Comparison of ENCODE assay signal across 9 cellular contexts in genomic region chr19:39474139-39474620, GRCh38. TPM values are rescaled to one million over a fixed set of nuclear protein-coding genes. Genes with fewer than 3 reads are reported as not detected.
DNase-seq lines count a peak whose midpoint lies in the region; ATAC-seq, FAIRE-seq and TF ChIP-seq lines count a peak whose summit lies in the region.
"Had no signal": no experiment of that assay in that cellular context is flagged by ENCODE, and none has a peak within 500 bp of the region (broad histone marks: within the 10 kb centered on the region; RNA-seq: fewer than 3 reads in every experiment).

No MANE protein-coding gene starts in this region.

- BruUV-seq in Caco-2 (replicated peaks; lab: Mats Ljungman, UMichigan) (no TSS peak), K562 (replicated peaks; lab: Mats Ljungman, UMichigan) (no TSS peak)

- POLR2A ChIA-PET in Caco-2 (lab: Charles Lee) = interaction anchor here (1.2 kb wide), 1 partner anchor 38 kb away, joined by 6 read pairs; the partner anchor contains the start of gene RPS16
- POLR2A ChIA-PET in K562 (lab: Yijun Ruan, JAX) = interaction anchor here (0.7 to 1.1 kb wide), 2 partner anchors 20 to 59 kb away, joined by 3 to 4 read pairs; no protein-coding TSS in a partner anchor

- H4K20me1 ChIP-seq in Loucy (ENCODE audit: insufficient read depth, low read length, poor library complexity, severe bottlenecking) (no peaks in the 10 kb centered on the region), K562 (replicated peaks; ENCODE audit: control insufficient read depth, insufficient read depth, low read length) (no peaks in the 10 kb centered on the region; the same call in 1 of the 2 replicates), keratinocyte (ENCODE audit: control insufficient read depth, extremely low read depth, insufficient read depth, low read length) (no peaks in the 10 kb centered on the region)

- H3K4me2 ChIP-seq in Loucy (ENCODE audit: low read depth, low read length, poor library complexity, severe bottlenecking) = no peak overlapping the region
- H3K4me2 ChIP-seq in K562 (ENCODE audit: insufficient read depth, low read length) = no peak overlapping the region
- H3K4me2 ChIP-seq in keratinocyte (ENCODE audit: control insufficient read depth, extremely low read depth, insufficient read depth, low read depth, low read length) = no peak overlapping the region

- H3K27ac Mint-ChIP-seq in Caco-2 (ENCODE audit: unreplicated experiment) = no peak overlapping the region

- in situ Hi-C loops in K562 (cut with MboI) = no loop called here

- peaks cover 17% of the 10 kb centered on the region for H3K36me3 ChIP-seq in Caco-2 (ENCODE audit: control insufficient read depth, insufficient read depth, low read length)
- peaks cover 72% of the 10 kb centered on the region; the same call in 1 of the 2 replicates for H3K36me3 ChIP-seq in Loucy (ENCODE audit: insufficient read depth, low read length)
- H3K36me3 ChIP-seq in WERI-Rb-1 = peaks cover 70% of the 10 kb centered on the region
- H3K36me3 ChIP-seq in K562 (ENCODE audit: control insufficient read depth, insufficient read depth, low read length) = peaks cover 77% of the 10 kb centered on the region
- H3K36me3 ChIP-seq in keratinocyte (ENCODE audit: control insufficient read depth in 2 of 2, extremely low read depth in 1 of 2, insufficient read depth in 2 of 2, low read length in 2 of 2) = peaks cover 47 to 65% of the 10 kb centered on the region in 2 experiments

- no peak for TF ChIP-seq POLR2A in K562 (conservative IDR thresholded peaks at IDR 0.05)

- no peak overlapping the region for H3K9ac ChIP-seq in Loucy (ENCODE audit: low read depth, low read length, poor library complexity, severe bottlenecking)
- no peak overlapping the region for H3K9ac ChIP-seq in K562 (ENCODE audit: insufficient read depth in 1 of 2, low read depth in 2 of 2, low read length in 2 of 2)
- H3K9ac ChIP-seq in keratinocyte (ENCODE audit: control insufficient read depth, extremely low read depth, insufficient read depth, low read length) = no peak overlapping the region

- no peak overlapping the region for H3K4me3 Mint-ChIP-seq in Caco-2 (ENCODE audit: unreplicated experiment)

- DNase-seq in Caco-2 = peak; percentile 73 to 88
- peak; percentile 84 for DNase-seq in WERI-Rb-1
- DNase-seq in K562 (ENCODE audit: extremely low read depth in 1 of 4, low spot score in 3 of 4) = peak; percentile 69 to 74 (median 72)
- no peak for DNase-seq in keratinocyte (ENCODE audit: low read depth, low spot score)
- peak; percentile 79 for DNase-seq in stimulated activated CD4-positive, alpha-beta T cell treated with anti-CD3 and anti-CD28 coated beads, Interleukin-4, amount 100 ng/mL, for 24 hours
- DNase-seq in GM19239 (ENCODE audit: insufficient read length, low spot score) = no peak

- H3K9me3 Mint-ChIP-seq in Caco-2 (ENCODE audit: unreplicated experiment) = no peaks in the 10 kb centered on the region

- H3K27me3 ChIP-seq in Caco-2 (replicated peaks; ENCODE audit: control insufficient read depth, insufficient read depth, low read length) (no peaks in the 10 kb centered on the region), Loucy (ENCODE audit: insufficient read depth, low read length, poor library complexity, severe bottlenecking) (no peaks in the 10 kb centered on the region), WERI-Rb-1 (ENCODE audit: insufficient read depth, low read depth, severe bottlenecking) (no peaks in the 10 kb centered on the region), K562 (ENCODE audit: control insufficient read depth in 2 of 2, insufficient read depth in 2 of 2, low read length in 2 of 2) (no peaks in the 10 kb centered on the region), keratinocyte (ENCODE audit: control insufficient read depth, extremely low read depth, insufficient read depth, low read length) (no peaks in the 10 kb centered on the region)

- H3K9me3 ChIP-seq in Caco-2 = no peaks in the 10 kb centered on the region
- no peaks in the 10 kb centered on the region for H3K9me3 ChIP-seq in Loucy (ENCODE audit: insufficient read depth, low read depth, low read length)
- no peaks in the 10 kb centered on the region for H3K9me3 ChIP-seq in WERI-Rb-1 (ENCODE audit: severe bottlenecking)
- no peaks in the 10 kb centered on the region for H3K9me3 ChIP-seq in K562 (replicated peaks; ENCODE audit: control insufficient read depth, insufficient read depth, low read depth, low read length)
- H3K9me3 ChIP-seq in keratinocyte (ENCODE audit: control insufficient read depth, low read depth, low read length) = no peaks in the 10 kb centered on the region

- TF ChIP-seq RAD21 in K562 (CRISPR knock-in tag; conservative IDR thresholded peaks at IDR 0.05 in 1 of 2, IDR thresholded peaks at IDR 0.05 in 1 of 2) = peak; percentile 34 to 58

- no peaks in the 10 kb centered on the region for H3K9me2 ChIP-seq in Loucy (replicated peaks; ENCODE audit: low read depth, low read length)

- H3K4me3 ChIP-seq in Caco-2 (ENCODE audit: low read depth, low read length) (no peak overlapping the region), Loucy (ENCODE audit: low read length, poor library complexity, severe bottlenecking) (no peak overlapping the region), WERI-Rb-1 (ENCODE audit: low read depth, low read length) (no peak overlapping the region), K562 (no peak overlapping the region), keratinocyte (ENCODE audit: control insufficient read depth in 2 of 3, extremely low read depth in 1 of 3, insufficient read depth in 2 of 3, low read depth in 1 of 3, low read length in 3 of 3) (no peak overlapping the region)

- H3K9me1 ChIP-seq in K562 (ENCODE audit: control insufficient read depth, insufficient read depth, low read length) (no peaks in the 10 kb centered on the region), keratinocyte (ENCODE audit: control insufficient read depth, extremely low read depth, insufficient read depth, low read length) (no peaks in the 10 kb centered on the region)

- H3K4me1 ChIP-seq in Caco-2 (no peaks in the 10 kb centered on the region), Loucy (ENCODE audit: insufficient read depth, low read length, poor library complexity, severe bottlenecking) (no peaks in the 10 kb centered on the region), K562 (replicated peaks in 1 of 2; ENCODE audit: control insufficient read depth in 2 of 2, insufficient read depth in 2 of 2, low read length in 2 of 2) (peaks cover 4 to 16% of the 10 kb centered on the region in 2 experiments; a peak in 2 of 5 replicates), keratinocyte (ENCODE audit: control insufficient read depth, extremely low read depth, insufficient read depth, low read length) (no peaks in the 10 kb centered on the region)

- H3K4me1 Mint-ChIP-seq in Caco-2 (ENCODE audit: low read depth, unreplicated experiment) = no peaks in the 10 kb centered on the region

- H2AFZ ChIP-seq in Loucy (ENCODE audit: low read length) (no peak overlapping the region), K562 (ENCODE audit: low read depth, low read length) (no peak overlapping the region), keratinocyte (ENCODE audit: control insufficient read depth, low read length) (no peak overlapping the region)

- TF ChIP-seq CTCF in Caco-2 (IDR thresholded peaks at IDR 0.05; ENCODE audit: insufficient read depth in 1 of 2, low read depth in 1 of 2, low read length in 1 of 2, severe bottlenecking in 1 of 2, unreplicated experiment in 1 of 2) (peak; percentile 94 to 98), Loucy (conservative IDR thresholded peaks at IDR 0.05; ENCODE audit: low read length) (peak; percentile 81), WERI-Rb-1 (IDR thresholded peaks at IDR 0.05; ENCODE audit: low read depth, low read length) (peak; percentile 78), K562 (IDR thresholded peaks at IDR 0.05 in 2 of 3, conservative IDR thresholded peaks at IDR 0.05 in 1 of 3; ENCODE audit: insufficient read depth in 2 of 3, low read depth in 1 of 3, low read length in 3 of 3) (peak; percentile 75 to 83 (median 82)), keratinocyte (optimal IDR thresholded peaks at IDR 0.05 in 1 of 3, IDR thresholded peaks at IDR 0.05 in 1 of 3, conservative IDR thresholded peaks at IDR 0.05 in 1 of 3; ENCODE audit: extremely low read depth in 1 of 3, insufficient read depth in 2 of 3, low read length in 3 of 3) (peak; percentile 57 to 88 (median 86))

- FAIRE-seq in K562 (lab: Jason Lieb, UNC) = peak; percentile 11
- FAIRE-seq in keratinocyte (lab: Jason Lieb, UNC) = no peak
- FAIRE-seq in GM19239 (lab: Jason Lieb, UNC) = no peak

- no peaks in the 10 kb centered on the region for H3K79me2 ChIP-seq in Loucy (ENCODE audit: insufficient read depth, low read length)
- no peaks in the 10 kb centered on the region for H3K79me2 ChIP-seq in K562 (ENCODE audit: control insufficient read depth, insufficient read depth, low read length)
- no peaks in the 10 kb centered on the region for H3K79me2 ChIP-seq in keratinocyte (ENCODE audit: control insufficient read depth, insufficient read depth, low read length)

- intact Hi-C loops in Caco-2 (cut with micrococcal nuclease; ENCODE audit: unreplicated experiment) = loop anchor here (1.0 kb wide), 2 partner anchors 23 to 58 kb away; partner anchors contain the start of gene EID2B
- intact Hi-C loops in K562 (cut with micrococcal nuclease) = loop anchor here (2.0 kb wide), 1 partner anchor 59 kb away; the partner anchor contains the start of gene EID2B

- dilution Hi-C loops in keratinocyte (cut with MboI; ENCODE audit: extremely low pct_ligation_motif_present, low sequenced_read_pairs) = no loop called here

- no peak overlapping the region for H3K27ac ChIP-seq in WERI-Rb-1
- H3K27ac ChIP-seq in K562 (ENCODE audit: extremely low read depth, low read depth, low read length) = no peak overlapping the region
- no peak overlapping the region for H3K27ac ChIP-seq in keratinocyte (ENCODE audit: control insufficient read depth, insufficient read depth, low read length)

- ATAC-seq in K562 (peak; percentile 93), HG02610 (IDR thresholded peaks at IDR 0.05; ENCODE audit: unreplicated experiment) (no peak)

- 57% methylated on average over 9 of the region's 9 CpGs for WGBS in K562 (ENCODE audit: insufficient coverage, low coverage, missing lambda C conversion rate)

- H3F3A ChIP-seq in Loucy (ENCODE audit: low read depth) = no peaks in the 10 kb centered on the region

- no peak for TF ChIP-seq EP300 in K562 (IDR thresholded peaks at IDR 0.05; ENCODE audit: low read length)

- no peaks in the 10 kb centered on the region for H3K27me3 Mint-ChIP-seq in Caco-2 (ENCODE audit: insufficient read depth, unreplicated experiment)

- H3K36me3 Mint-ChIP-seq in Caco-2 (ENCODE audit: insufficient read depth, unreplicated experiment) = peaks cover 85% of the 10 kb centered on the region

- CTCF ChIA-PET in Caco-2 (lab: Charles Lee) = interaction anchor here (0.6 to 1.7 kb wide), 11 partner anchors 20 to 198 kb away, joined by 3 to 18 read pairs (median 6); partner anchors contain the start of genes DLL3, EID2B, MED29 and PAF1
- CTCF ChIA-PET in K562 (lab: Yijun Ruan, JAX; ENCODE audit: low intra/inter-chr PET ratio) = interaction anchor here (0.6 to 2.0 kb wide), 3 partner anchors 58 to 1727 kb away, joined by 3 to 12 read pairs (median 3); partner anchors contain the start of gene EID2B

RNA-seq across cellular contexts. Expression of gene TIMM50, which starts 6.5 kb away (rescaled TPM):
- 152 and 162 TPM in 2 replicates for total RNA-seq in Caco-2 (2022)
- 133 and 241 TPM in 2 replicates for total RNA-seq in K562 (2011; cell fraction: chromatin; rRNA removed; ENCODE audit: low replicate concordance)
- 181 and 193 TPM in 2 replicates for total RNA-seq in K562 (2011; cell fraction: nucleolus; rRNA removed)
- 161 and 168 TPM in 2 replicates for total RNA-seq in K562 (2011; cell fraction: nucleoplasm; rRNA removed)
- total RNA-seq in K562 (2014; rRNA removed) = 221 and 239 TPM in 2 replicates
- total RNA-seq in K562 (2014; rRNA removed; fragmentation: Illumina TruSeq; extraction: Trizol) = 81.4 and 94.9 TPM in 2 replicates
- total RNA-seq in K562 (2015; rRNA removed; fragmentation: Illumina TruSeq; extraction: Trizol) = 145 and 148 TPM in 2 replicates
- 214 and 221 TPM in 2 replicates for total RNA-seq in K562 (2021)
- 166 and 170 TPM in 2 replicates for polyA plus RNA-seq in K562 (2011; rRNA removed)
- polyA plus RNA-seq in K562 (2011; cell fraction: cytosol; rRNA removed) = 245 and 333 TPM in 2 replicates
- 158 and 195 TPM in 2 replicates for polyA plus RNA-seq in K562 (2011; cell fraction: nucleus; rRNA removed)
- polyA plus RNA-seq in K562 (2012) = 135 and 190 TPM in 2 replicates
- 157 and 181 TPM in 2 replicates for polyA plus RNA-seq in K562 (2014; fragmentation: Illumina TruSeq; extraction: Trizol)
- polyA plus RNA-seq in K562 (2014; fragmentation: Nextera tagmentation; extraction: Ambion mirVana) = 10 to 100 TPM; 28.3 to 55.4 TPM
- polyA plus RNA-seq in K562 (2014; rRNA removed) = 221 and 228 TPM in 2 replicates
- polyA minus RNA-seq in K562 (2011; rRNA and poly(A)+ RNA removed) = 114 and 139 TPM in 2 replicates
- 106 and 111 TPM in 2 replicates for polyA minus RNA-seq in K562 (2011; cell fraction: cytosol; rRNA and poly(A)+ RNA removed)
- 45.2 and 70.6 TPM in 2 replicates for polyA minus RNA-seq in K562 (2011; cell fraction: nucleus; rRNA and poly(A)+ RNA removed)
- polyA plus RNA-seq in keratinocyte = 71.6 to 91.5 TPM (median 85.5 TPM) in 3 replicates
- polyA plus RNA-seq in keratinocyte (2011; ENCODE audit: low read depth) = 70.1 TPM
- 59.6 and 76.9 TPM in 2 replicates for polyA plus RNA-seq in keratinocyte (2011; cell fraction: cytosol; rRNA removed)
- 70.9 and 76.6 TPM in 2 replicates for polyA plus RNA-seq in keratinocyte (2011; cell fraction: nucleus; rRNA removed)
- polyA plus RNA-seq in keratinocyte (2012; ENCODE audit: low replicate concordance) = 68.5 and 89.8 TPM in 2 replicates
- 68.9 to 130 TPM (median 90.1 TPM) in 3 replicates for polyA minus RNA-seq in keratinocyte
- 89.6 TPM for polyA minus RNA-seq in keratinocyte (2011; cell fraction: cytosol; rRNA and poly(A)+ RNA removed)
- 30.5 and 51.5 TPM in 2 replicates for polyA minus RNA-seq in keratinocyte (2011; cell fraction: nucleus; rRNA and poly(A)+ RNA removed)

RNA-seq across cellular contexts. Expression of gene DLL3, which starts 24.6 kb away (rescaled TPM):
- 1.7 and 2.7 TPM in 2 replicates for total RNA-seq in Caco-2 (2022)
- 0.56 and 1.8 TPM in 2 replicates for total RNA-seq in K562 (2011; cell fraction: chromatin; rRNA removed; ENCODE audit: low replicate concordance)
- total RNA-seq in K562 (2011; cell fraction: nucleolus; rRNA removed) = 2.0 and 2.5 TPM in 2 replicates
- total RNA-seq in K562 (2011; cell fraction: nucleoplasm; rRNA removed) = 2.1 TPM in 2 replicates
- 5.4 and 5.5 TPM in 2 replicates for total RNA-seq in K562 (2014; rRNA removed)
- total RNA-seq in K562 (2014; rRNA removed; fragmentation: Illumina TruSeq; extraction: Trizol) = 1.1 TPM in 2 replicates
- total RNA-seq in K562 (2015; rRNA removed; fragmentation: Illumina TruSeq; extraction: Trizol) = 0.80 and 1.1 TPM in 2 replicates
- total RNA-seq in K562 (2021) = 2.5 and 3.4 TPM in 2 replicates
- polyA plus RNA-seq in K562 (2011; rRNA removed) = 2.1 and 2.5 TPM in 2 replicates
- polyA plus RNA-seq in K562 (2011; cell fraction: cytosol; rRNA removed) = 3.2 and 6.3 TPM in 2 replicates
- 2.0 TPM in 2 replicates for polyA plus RNA-seq in K562 (2011; cell fraction: nucleus; rRNA removed)
- 1.3 and 2.0 TPM in 2 replicates for polyA plus RNA-seq in K562 (2012)
- 0.53 and 0.92 TPM in 2 replicates for polyA plus RNA-seq in K562 (2014; fragmentation: Illumina TruSeq; extraction: Trizol)
- 1 to 10 TPM in 1 of 2 experiments, under 1 TPM in 1; 0.92 to 1.2 TPM for polyA plus RNA-seq in K562 (2014; fragmentation: Nextera tagmentation; extraction: Ambion mirVana)
- 5.2 and 6.3 TPM in 2 replicates for polyA plus RNA-seq in K562 (2014; rRNA removed)
- 0.39 and 0.63 TPM in 2 replicates for polyA minus RNA-seq in K562 (2011; rRNA and poly(A)+ RNA removed)
- polyA minus RNA-seq in K562 (2011; cell fraction: cytosol; rRNA and poly(A)+ RNA removed) = 0.86 and 1.1 TPM in 2 replicates
- 0.94 and 1.4 TPM in 2 replicates for polyA minus RNA-seq in K562 (2011; cell fraction: nucleus; rRNA and poly(A)+ RNA removed)
- polyA plus RNA-seq in keratinocyte = 0.80 to 1.1 TPM (median 0.89 TPM) in 3 replicates
- polyA plus RNA-seq in keratinocyte (2011; ENCODE audit: low read depth) = not detected
- 0.64 and 1.1 TPM in 2 replicates for polyA plus RNA-seq in keratinocyte (2011; cell fraction: cytosol; rRNA removed)
- polyA plus RNA-seq in keratinocyte (2011; cell fraction: nucleus; rRNA removed) = 0.27 and 0.37 TPM in 2 replicates
- 0.41 and 1.3 TPM in 2 replicates for polyA plus RNA-seq in keratinocyte (2012; ENCODE audit: low replicate concordance)
- polyA minus RNA-seq in keratinocyte = 0.20 to 0.43 TPM in 2 of 3 replicates, not detected in the other
- polyA minus RNA-seq in keratinocyte (2011; cell fraction: cytosol; rRNA and poly(A)+ RNA removed) = not detected
- not detected in 2 replicates for polyA minus RNA-seq in keratinocyte (2011; cell fraction: nucleus; rRNA and poly(A)+ RNA removed)

RNA-seq across cellular contexts. Expression of gene SUPT5H, which starts 28.8 kb away (rescaled TPM):
- total RNA-seq in Caco-2 (2022) (171 and 188 TPM in 2 replicates), K562 (2014; rRNA removed) (64.1 and 68.6 TPM in 2 replicates), K562 (2014; rRNA removed; fragmentation: Illumina TruSeq; extraction: Trizol) (29.4 and 34.5 TPM in 2 replicates), K562 (2015; rRNA removed; fragmentation: Illumina TruSeq; extraction: Trizol) (35.9 and 36.9 TPM in 2 replicates), K562 (2021) (73.4 and 85.9 TPM in 2 replicates)
- total RNA-seq in K562 (2011; cell fraction: chromatin; rRNA removed; ENCODE audit: low replicate concordance) = 330 and 539 TPM in 2 replicates
- total RNA-seq in K562 (2011; cell fraction: nucleolus; rRNA removed) = 230 and 249 TPM in 2 replicates
- total RNA-seq in K562 (2011; cell fraction: nucleoplasm; rRNA removed) = 271 and 280 TPM in 2 replicates
- polyA plus RNA-seq in K562 (2011; rRNA removed) (27.6 and 58.9 TPM in 2 replicates), K562 (2014; fragmentation: Illumina TruSeq; extraction: Trizol) (68.9 and 70.5 TPM in 2 replicates), K562 (2014; fragmentation: Nextera tagmentation; extraction: Ambion mirVana) (10 to 100 TPM; 13.3 to 18.8 TPM), K562 (2014; rRNA removed) (50.2 and 75.6 TPM in 2 replicates), keratinocyte (46.1 to 83.7 TPM (median 63.2 TPM) in 3 replicates)
- 37.3 and 38.8 TPM in 2 replicates for polyA plus RNA-seq in K562 (2011; cell fraction: cytosol; rRNA removed)
- 208 and 227 TPM in 2 replicates for polyA plus RNA-seq in K562 (2011; cell fraction: nucleus; rRNA removed)
- polyA plus RNA-seq in K562 (2012) = 93.1 and 112 TPM in 2 replicates
- polyA minus RNA-seq in K562 (2011; rRNA and poly(A)+ RNA removed) = 37.0 and 51.5 TPM in 2 replicates
- 42.2 and 42.6 TPM in 2 replicates for polyA minus RNA-seq in K562 (2011; cell fraction: cytosol; rRNA and poly(A)+ RNA removed)
- 36.1 and 56.9 TPM in 2 replicates for polyA minus RNA-seq in K562 (2011; cell fraction: nucleus; rRNA and poly(A)+ RNA removed)
- 150 TPM for polyA plus RNA-seq in keratinocyte (2011; ENCODE audit: low read depth)
- 54.8 and 87.1 TPM in 2 replicates for polyA plus RNA-seq in keratinocyte (2011; cell fraction: cytosol; rRNA removed)
- 210 and 249 TPM in 2 replicates for polyA plus RNA-seq in keratinocyte (2011; cell fraction: nucleus; rRNA removed)
- polyA plus RNA-seq in keratinocyte (2012; ENCODE audit: low replicate concordance) = 85.9 and 110 TPM in 2 replicates
- 53.6 to 108 TPM (median 56.2 TPM) in 3 replicates for polyA minus RNA-seq in keratinocyte
- 60.2 TPM for polyA minus RNA-seq in keratinocyte (2011; cell fraction: cytosol; rRNA and poly(A)+ RNA removed)
- polyA minus RNA-seq in keratinocyte (2011; cell fraction: nucleus; rRNA and poly(A)+ RNA removed) = 42.4 and 54.2 TPM in 2 replicates

RNA-seq across cellular contexts. Expression of gene RPS16, which starts 38.4 kb away (rescaled TPM):
- 2,801 and 3,019 TPM in 2 replicates for total RNA-seq in Caco-2 (2022)
- total RNA-seq in K562 (2011; cell fraction: chromatin; rRNA removed; ENCODE audit: low replicate concordance) = 222 and 453 TPM in 2 replicates
- 784 and 1,002 TPM in 2 replicates for total RNA-seq in K562 (2011; cell fraction: nucleolus; rRNA removed)
- 878 and 1,583 TPM in 2 replicates for total RNA-seq in K562 (2011; cell fraction: nucleoplasm; rRNA removed)
- total RNA-seq in K562 (2014; rRNA removed) = 2,011 and 2,125 TPM in 2 replicates
- 82.6 and 146 TPM in 2 replicates for total RNA-seq in K562 (2014; rRNA removed; fragmentation: Illumina TruSeq; extraction: Trizol)
- total RNA-seq in K562 (2015; rRNA removed; fragmentation: Illumina TruSeq; extraction: Trizol) = 114 and 137 TPM in 2 replicates
- 3,072 and 3,267 TPM in 2 replicates for total RNA-seq in K562 (2021)
- polyA plus RNA-seq in K562 (2011; rRNA removed) = 1,618 and 2,255 TPM in 2 replicates
- 6,767 and 7,935 TPM in 2 replicates for polyA plus RNA-seq in K562 (2011; cell fraction: cytosol; rRNA removed)
- 1,399 and 1,697 TPM in 2 replicates for polyA plus RNA-seq in K562 (2011; cell fraction: nucleus; rRNA removed)
- 3,974 and 4,107 TPM in 2 replicates for polyA plus RNA-seq in K562 (2012)
- polyA plus RNA-seq in K562 (2014; fragmentation: Illumina TruSeq; extraction: Trizol) = 2,204 and 2,973 TPM in 2 replicates
- 1,000 to 10,000 TPM; 2,545 to 3,175 TPM for polyA plus RNA-seq in K562 (2014; fragmentation: Nextera tagmentation; extraction: Ambion mirVana)
- 3,400 and 3,671 TPM in 2 replicates for polyA plus RNA-seq in K562 (2014; rRNA removed)
- 1,356 and 1,489 TPM in 2 replicates for polyA minus RNA-seq in K562 (2011; rRNA and poly(A)+ RNA removed)
- polyA minus RNA-seq in K562 (2011; cell fraction: cytosol; rRNA and poly(A)+ RNA removed) = 1,901 and 2,445 TPM in 2 replicates
- polyA minus RNA-seq in K562 (2011; cell fraction: nucleus; rRNA and poly(A)+ RNA removed) = 274 and 520 TPM in 2 replicates
- 1,323 to 2,302 TPM (median 1,614 TPM) in 3 replicates for polyA plus RNA-seq in keratinocyte
- polyA plus RNA-seq in keratinocyte (2011; ENCODE audit: low read depth) = 343 TPM
- polyA plus RNA-seq in keratinocyte (2011; cell fraction: cytosol; rRNA removed) = 1,568 and 2,617 TPM in 2 replicates
- 776 and 828 TPM in 2 replicates for polyA plus RNA-seq in keratinocyte (2011; cell fraction: nucleus; rRNA removed)
- 2,774 and 3,181 TPM in 2 replicates for polyA plus RNA-seq in keratinocyte (2012; ENCODE audit: low replicate concordance)
- 1,316 to 1,952 TPM (median 1,376 TPM) in 3 replicates for polyA minus RNA-seq in keratinocyte
- 2,828 TPM for polyA minus RNA-seq in keratinocyte (2011; cell fraction: cytosol; rRNA and poly(A)+ RNA removed)
- 277 and 290 TPM in 2 replicates for polyA minus RNA-seq in keratinocyte (2011; cell fraction: nucleus; rRNA and poly(A)+ RNA removed)

RNA-seq across cellular contexts. Expression of gene SELENOV, which starts 40.8 kb away (rescaled TPM):
- 0.46 and 1.6 TPM in 2 replicates for total RNA-seq in Caco-2 (2022)
- 0.25 TPM in 1 of 2 replicates, not detected in the other for total RNA-seq in K562 (2011; cell fraction: chromatin; rRNA removed; ENCODE audit: low replicate concordance)
- 0.50 TPM in 1 of 2 replicates, not detected in the other for total RNA-seq in K562 (2011; cell fraction: nucleolus; rRNA removed)
- 0.84 and 0.95 TPM in 2 replicates for total RNA-seq in K562 (2011; cell fraction: nucleoplasm; rRNA removed)
- not detected in 2 replicates for total RNA-seq in K562 (2014; rRNA removed)
- not detected in 2 replicates for total RNA-seq in K562 (2014; rRNA removed; fragmentation: Illumina TruSeq; extraction: Trizol)
- total RNA-seq in K562 (2015; rRNA removed; fragmentation: Illumina TruSeq; extraction: Trizol) = not detected in 2 replicates
- 0.09 and 0.20 TPM in 2 replicates for total RNA-seq in K562 (2021)
- 0.15 TPM in 1 of 2 replicates, not detected in the other for polyA plus RNA-seq in K562 (2011; rRNA removed)
- polyA plus RNA-seq in K562 (2011; cell fraction: cytosol; rRNA removed) = 0.03 TPM in 1 of 2 replicates, not detected in the other
- 0.10 and 0.18 TPM in 2 replicates for polyA plus RNA-seq in K562 (2011; cell fraction: nucleus; rRNA removed)
- polyA plus RNA-seq in K562 (2012) = 0.06 and 0.26 TPM in 2 replicates
- 0.08 and 0.09 TPM in 2 replicates for polyA plus RNA-seq in K562 (2014; fragmentation: Illumina TruSeq; extraction: Trizol)
- under 1 TPM; 0.04 to 0.06 TPM for polyA plus RNA-seq in K562 (2014; fragmentation: Nextera tagmentation; extraction: Ambion mirVana)
- polyA plus RNA-seq in K562 (2014; rRNA removed) = 0.05 TPM in 1 of 2 replicates, not detected in the other
- polyA minus RNA-seq in K562 (2011; rRNA and poly(A)+ RNA removed) = not detected in 2 replicates
- polyA minus RNA-seq in K562 (2011; cell fraction: cytosol; rRNA and poly(A)+ RNA removed) = not detected in 2 replicates
- polyA minus RNA-seq in K562 (2011; cell fraction: nucleus; rRNA and poly(A)+ RNA removed) = not detected in 2 replicates
- polyA plus RNA-seq in keratinocyte = not detected in 3 replicates
- not detected for polyA plus RNA-seq in keratinocyte (2011; ENCODE audit: low read depth)
- polyA plus RNA-seq in keratinocyte (2011; cell fraction: cytosol; rRNA removed) = not detected in 2 replicates
- not detected in 2 replicates for polyA plus RNA-seq in keratinocyte (2011; cell fraction: nucleus; rRNA removed)
- polyA plus RNA-seq in keratinocyte (2012; ENCODE audit: low replicate concordance) = not detected in 2 replicates
- polyA minus RNA-seq in keratinocyte = not detected in 3 replicates
- not detected for polyA minus RNA-seq in keratinocyte (2011; cell fraction: cytosol; rRNA and poly(A)+ RNA removed)
- not detected in 2 replicates for polyA minus RNA-seq in keratinocyte (2011; cell fraction: nucleus; rRNA and poly(A)+ RNA removed)
- total RNA-seq: M059J had no signal

Comparison
In these comparisons a context has a peak if more than half of its experiments do, and no peak if none do; other contexts are left out.
1. DNase-seq: peak in Caco-2 (2 of 2), WERI-Rb-1 (single experiment), K562 (4 of 4) and stimulated activated CD4-positive, alpha-beta T cell treated with anti-CD3 and anti-CD28 coated beads, Interleukin-4, amount 100 ng/mL, for 24 hours (single experiment); none in keratinocyte (single experiment) and GM19239 (single experiment).
2. Peak in every context shown above with its lines, with median percentiles within 50 percentile points of each other: CTCF ChIP-seq.